10 cellular contexts compared by ENCODE assay signal in the genomic region with DNA sequence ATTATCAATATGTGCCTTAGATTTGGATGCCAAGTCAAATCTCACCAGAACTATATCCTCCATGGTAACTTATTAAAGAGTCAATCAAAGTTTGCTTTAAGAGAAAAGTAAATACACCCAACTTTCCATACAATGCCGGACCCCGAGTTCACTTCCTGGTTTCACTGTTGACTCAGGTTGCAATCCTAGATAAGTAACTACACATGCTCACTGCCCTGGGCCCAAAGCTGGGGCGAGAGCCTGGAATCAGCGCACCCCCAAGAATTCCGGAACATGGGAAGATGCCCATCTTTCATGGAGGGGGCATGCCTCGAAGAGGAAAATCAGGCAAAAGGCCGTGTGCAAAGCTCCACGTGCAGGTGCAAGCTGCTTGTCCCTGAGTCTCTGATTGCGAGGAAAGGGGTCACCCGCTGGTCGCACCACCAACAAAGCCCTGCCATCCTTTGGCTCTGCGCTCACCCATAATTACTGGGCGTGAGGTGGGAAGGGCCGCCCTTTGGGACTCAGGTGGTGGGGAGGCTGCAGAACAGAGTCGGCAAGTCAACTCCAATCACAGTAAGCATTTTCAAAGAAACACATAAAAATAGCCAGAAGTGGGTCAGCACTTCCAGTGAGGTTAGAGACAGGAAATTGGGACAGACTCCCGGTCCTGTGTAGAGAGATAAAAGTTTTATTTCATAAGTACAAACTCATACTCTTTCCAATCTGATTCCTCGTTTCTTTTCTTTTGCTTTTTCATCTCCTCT.
DNase-seq lines count a peak whose midpoint lies in the region; ATAC-seq, FAIRE-seq and TF ChIP-seq lines count a peak whose summit lies in the region.
"Had no signal": no experiment of that assay in that cellular context is flagged by ENCODE, and none has a peak within 500 bp of the region (broad histone marks: within the 10 kb centered on the region; RNA-seq: fewer than 3 reads in every experiment).

No MANE protein-coding gene starts in this region.

- H3F3A ChIP-seq in MM.1S (ENCODE audit: insufficient read depth, low read length) = peaks cover 27% of the 10 kb centered on the region

- no peaks in the 10 kb centered on the region for H4K20me1 ChIP-seq in MM.1S (ENCODE audit: insufficient read depth, low read length)

- intact Hi-C loops in natural killer cell (cut with micrococcal nuclease) = no loop called here

- H3K27me3 Mint-ChIP-seq in natural killer cell (ENCODE audit: low read depth in 2 of 2) = no peaks in the 10 kb centered on the region

- no peaks in the 10 kb centered on the region for H3K36me3 Mint-ChIP-seq in natural killer cell

- H3K27ac ChIP-seq in MM.1S (ENCODE audit: low read length) (no peak overlapping the region), caudate nucleus (ENCODE audit: low read depth, low read length) (peak overlapping the region; percentile 64)

- no peak overlapping the region for H3K9ac ChIP-seq in MM.1S (ENCODE audit: low read length)

- H3K4me2 ChIP-seq in MM.1S (ENCODE audit: low read depth, low read length) = no peak overlapping the region

- no peak for FAIRE-seq in GM12892 (lab: Jason Lieb, UNC)
- FAIRE-seq: endometrium had no signal

- H3K9me3 ChIP-seq in MM.1S (replicated peaks; ENCODE audit: insufficient read depth, low read length) = no peaks in the 10 kb centered on the region

- no peaks in the 10 kb centered on the region for H3K79me2 ChIP-seq in MM.1S (ENCODE audit: low read length)

- peak overlapping the region; percentile 92 to 98 for H3K27ac Mint-ChIP-seq in natural killer cell

- no peak overlapping the region for H3K4me3 ChIP-seq in MM.1S (ENCODE audit: low read length)

- no peak for ATAC-seq in natural killer cell
- no peak for ATAC-seq in GM21447 (IDR thresholded peaks at IDR 0.05; ENCODE audit: unreplicated experiment)
- ATAC-seq in HG02884 (IDR thresholded peaks at IDR 0.05; ENCODE audit: unreplicated experiment) = no peak
- ATAC-seq: HCT116 had no signal

- H3K4me1 ChIP-seq in MM.1S (ENCODE audit: low read length) = peaks cover 44% of the 10 kb centered on the region

- H3K9me3 Mint-ChIP-seq in natural killer cell = peaks cover 0 to 3% of the 10 kb centered on the region in 2 donors

- H3K27me3 ChIP-seq in MM.1S (replicated peaks; ENCODE audit: insufficient read depth, low read length) = peaks cover 28% of the 10 kb centered on the region

- H3K4me1 Mint-ChIP-seq in natural killer cell = peaks cover 49 to 65% of the 10 kb centered on the region in 2 donors

- DNase-seq in CD1c-positive myeloid dendritic cell (ENCODE audit: extremely low spot score) (peak; percentile 66), MM.1S (peak; percentile 28), caudate nucleus (lab: John Stamatoyannopoulos, UW) (no peak), natural killer cell (no peak), GM19240 (ENCODE audit: insufficient read length, low spot score) (no peak), GM12892 (ENCODE audit: insufficient read length) (no peak)

- no peaks in the 10 kb centered on the region for H3K36me3 ChIP-seq in MM.1S (replicated peaks; ENCODE audit: insufficient read depth, low read length)

- TF ChIP-seq CTCF in MM.1S (IDR thresholded peaks at IDR 0.05; ENCODE audit: low read length) (no peak), natural killer cell (IDR thresholded peaks at IDR 0.05) (no peak)

- H3K9me2 ChIP-seq in MM.1S (replicated peaks; ENCODE audit: insufficient read depth, low read length) = no peaks in the 10 kb centered on the region

- no peak overlapping the region for H2AFZ ChIP-seq in MM.1S (ENCODE audit: low read length)

- TF ChIP-seq POLR2A in GM12892 (IDR thresholded peaks at IDR 0.05; ENCODE audit: low read depth, low read length) = no peak

- H3K4me3 Mint-ChIP-seq in natural killer cell = no peak overlapping the region

Comparison
In these comparisons a context has a peak if more than half of its experiments do, and no peak if none do; other contexts are left out.
1. DNase-seq: peak in CD1c-positive myeloid dendritic cell (single experiment) and MM.1S (single experiment); none in caudate nucleus (0 of 61), natural killer cell (single experiment), GM19240 (single experiment) and GM12892 (single experiment).